In genomic region chr7:98168181-98168903, GRCh38 we compare ENCODE assay signal across 1 cellular context.
TF ChIP-seq lines count a peak whose summit lies in the region.

No MANE protein-coding gene starts in this region.

TF ChIP-seq in H1, 55 proteins besides CTCF, POLR2A, EP300 and RAD21 (continued from another document):
- 0 out of 2 replicates have a peak, but pooled peaks have one; percentile 16 for TF ChIP-seq ATF3 (IDR thresholded peaks at IDR 0.05; ENCODE audit: insufficient read depth, low read depth, low read length)
- peak; percentile 97 for TF ChIP-seq JUND (IDR thresholded peaks at IDR 0.05; ENCODE audit: low read length)
- peak; percentile 80 for TF ChIP-seq JUN (IDR thresholded peaks at IDR 0.05; ENCODE audit: low read depth, low read length)
